In the genomic region with DNA sequence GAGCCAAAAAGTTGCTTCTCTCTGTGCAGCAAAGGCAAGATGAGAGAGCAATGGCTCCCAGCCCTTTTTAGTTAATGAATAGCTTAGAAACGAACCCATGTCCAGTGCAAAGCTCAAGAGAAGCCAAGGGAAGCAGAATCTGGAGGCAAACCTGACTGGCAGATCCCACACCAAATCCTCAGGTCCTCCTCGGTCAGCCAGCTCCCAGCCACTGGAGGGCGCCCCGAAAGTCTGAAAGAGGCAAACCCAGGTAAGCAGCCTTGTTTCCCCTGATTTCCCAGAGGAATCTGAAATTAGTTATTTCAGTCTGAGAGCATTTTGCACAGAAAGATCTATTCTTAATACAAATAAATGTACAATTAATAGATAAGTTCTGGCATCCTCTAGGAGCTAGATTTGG, we compare ENCODE assay signal across 10 cellular contexts.
DNase-seq lines count a peak whose midpoint lies in the region; ATAC-seq, FAIRE-seq and TF ChIP-seq lines count a peak whose summit lies in the region.
"Had no signal": no experiment of that assay in that cellular context is flagged by ENCODE, and none has a peak within 500 bp of the region (broad histone marks: within the 10 kb centered on the region; RNA-seq: fewer than 3 reads in every experiment).

No MANE protein-coding gene starts in this region.

- H3K4me3 Mint-ChIP-seq in mesothelial cell of epicardium: no peak overlapping the region
- H3K4me3 Mint-ChIP-seq in activated T-cell treated with anti-CD3 and anti-CD28 coated beads, Interleukin-2, amount 50 U/mL, for 24 hours: no peak overlapping the region
- H3K4me3 Mint-ChIP-seq: activated naive CD4-positive, alpha-beta T cell treated with anti-CD3 and anti-CD28 coated beads, Interleukin-2, amount 50 U/mL, for 24 hours had no signal

- peak; percentile 58 for TF ChIP-seq CTCF in C4-2B (conservative IDR thresholded peaks at IDR 0.05)
- peak in 2 of 3 experiments; percentile 20 to 49 for TF ChIP-seq CTCF in ascending aorta (IDR thresholded peaks at IDR 0.05)
- TF ChIP-seq CTCF in right lobe of liver (IDR thresholded peaks at IDR 0.05): peak; percentile 19 to 63 (median 42)
- no peak for TF ChIP-seq CTCF in mesothelial cell of epicardium (IDR thresholded peaks at IDR 0.05; ENCODE audit: unreplicated experiment)

- H3K27me3 ChIP-seq in ascending aorta (no peaks in the 10 kb centered on the region), right lobe of liver (no peaks in the 10 kb centered on the region)

- no peaks in the 10 kb centered on the region for H3K4me1 Mint-ChIP-seq in mesothelial cell of epicardium
- H3K4me1 Mint-ChIP-seq in activated T-cell treated with anti-CD3 and anti-CD28 coated beads, Interleukin-2, amount 50 U/mL, for 24 hours (ENCODE audit: low read depth): no peaks in the 10 kb centered on the region
- H3K4me1 Mint-ChIP-seq: activated naive CD4-positive, alpha-beta T cell treated with anti-CD3 and anti-CD28 coated beads, Interleukin-2, amount 50 U/mL, for 24 hours had no signal

- 7% methylated on average over 3 of the region's 4 CpGs for WGBS in right lobe of liver (ENCODE audit: insufficient coverage, low coverage, low lambda C conversion rate, missing lambda C conversion rate)

- H3K36me3 ChIP-seq in ascending aorta: no peaks in the 10 kb centered on the region
- H3K36me3 ChIP-seq in right lobe of liver: no peaks in the 10 kb centered on the region

- no peaks in the 10 kb centered on the region for H3K9me3 Mint-ChIP-seq in mesothelial cell of epicardium
- H3K9me3 Mint-ChIP-seq in activated T-cell treated with anti-CD3 and anti-CD28 coated beads, Interleukin-2, amount 50 U/mL, for 24 hours: no peaks in the 10 kb centered on the region
- H3K9me3 Mint-ChIP-seq: activated naive CD4-positive, alpha-beta T cell treated with anti-CD3 and anti-CD28 coated beads, Interleukin-2, amount 50 U/mL, for 24 hours had no signal

- peaks cover 12% of the 10 kb centered on the region for H3K27me3 Mint-ChIP-seq in mesothelial cell of epicardium (ENCODE audit: low read depth)
- no peaks in the 10 kb centered on the region for H3K27me3 Mint-ChIP-seq in activated T-cell treated with anti-CD3 and anti-CD28 coated beads, Interleukin-2, amount 50 U/mL, for 24 hours
- H3K27me3 Mint-ChIP-seq: activated naive CD4-positive, alpha-beta T cell treated with anti-CD3 and anti-CD28 coated beads, Interleukin-2, amount 50 U/mL, for 24 hours had no signal

- peak; percentile 47 for DNase-seq in H54 (ENCODE audit: insufficient read length, low spot score)
- no peak for DNase-seq in ascending aorta (ENCODE audit: low spot score in 2 of 2)
- peak; percentile 52 to 71 (median 65) for DNase-seq in right lobe of liver
- no peak for DNase-seq in activated gamma-delta T cell treated with Interleukin-2 at 50 U/mL for 16 hours
- DNase-seq in mesothelial cell of epicardium (ENCODE audit: low spot score in 2 of 2, unreplicated experiment in 2 of 2): no peak
- DNase-seq in activated T-cell treated with anti-CD3 and anti-CD28 coated beads, Interleukin-2, amount 50 U/mL, for 24 hours: no peak

- H3K4me3 ChIP-seq in ascending aorta (no peak overlapping the region), right lobe of liver (no peak overlapping the region)
- H3K4me3 ChIP-seq: skin epidermis had no signal

- intact Hi-C loops in ascending aorta (cut with DNase I) (loop anchor here (2.0 kb wide), 1 partner anchor 244 kb away; no protein-coding TSS in a partner anchor), right lobe of liver (cut with DNase I) (no loop called here)

- TF ChIP-seq POLR2A in H54 (IDR thresholded peaks at IDR 0.05; ENCODE audit: low read depth, low read length) (no peak), right lobe of liver (IDR thresholded peaks at IDR 0.05) (no peak)

- H3K36me3 Mint-ChIP-seq in mesothelial cell of epicardium: no peaks in the 10 kb centered on the region
- H3K36me3 Mint-ChIP-seq in activated T-cell treated with anti-CD3 and anti-CD28 coated beads, Interleukin-2, amount 50 U/mL, for 24 hours (ENCODE audit: low read depth): no peaks in the 10 kb centered on the region
- H3K36me3 Mint-ChIP-seq: activated naive CD4-positive, alpha-beta T cell treated with anti-CD3 and anti-CD28 coated beads, Interleukin-2, amount 50 U/mL, for 24 hours had no signal

- H3K9me3 ChIP-seq in ascending aorta (no peaks in the 10 kb centered on the region), right lobe of liver (no peaks in the 10 kb centered on the region)

- FAIRE-seq in H54 (lab: Jason Lieb, UNC): no peak

- H3K27ac ChIP-seq in C4-2B (no peak overlapping the region), ascending aorta (no peak overlapping the region), right lobe of liver (no peak overlapping the region)

- no peaks in the 10 kb centered on the region for H3K4me1 ChIP-seq in ascending aorta
- H3K4me1 ChIP-seq in right lobe of liver: no peaks in the 10 kb centered on the region

- peak; percentile 83 to 97 (median 86) for ATAC-seq in right lobe of liver
- no peak for ATAC-seq in GM19455 (IDR thresholded peaks at IDR 0.05; ENCODE audit: unreplicated experiment)

- no peak overlapping the region for H3K27ac Mint-ChIP-seq in mesothelial cell of epicardium
- no peak overlapping the region for H3K27ac Mint-ChIP-seq in activated T-cell treated with anti-CD3 and anti-CD28 coated beads, Interleukin-2, amount 50 U/mL, for 24 hours
- H3K27ac Mint-ChIP-seq: activated naive CD4-positive, alpha-beta T cell treated with anti-CD3 and anti-CD28 coated beads, Interleukin-2, amount 50 U/mL, for 24 hours had no signal

Comparison
In these comparisons a context has a peak if more than half of its experiments do, and no peak if none do; other contexts are left out.
1. DNase-seq: peak in H54 (single experiment) and right lobe of liver (3 of 3); none in ascending aorta (0 of 2), activated gamma-delta T cell treated with Interleukin-2 at 50 U/mL for 16 hours (single experiment), mesothelial cell of epicardium (0 of 2) and activated T-cell treated with anti-CD3 and anti-CD28 coated beads, Interleukin-2, amount 50 U/mL, for 24 hours (single experiment).